17 cellular contexts compared by ENCODE assay signal in genomic region chr11:20963596-20963995, GRCh38.
"Had no signal": no experiment of that assay in that cellular context is flagged by ENCODE, and none has a peak within 500 bp of the region (broad histone marks: within the 10 kb centered on the region; RNA-seq: fewer than 3 reads in every experiment).

No MANE protein-coding gene starts in this region.

- H3K9me3 ChIP-seq: prostate gland, right lobe of liver, testis had no signal

- H3K27me3 ChIP-seq: cardiac muscle cell, right lobe of liver, testis had no signal

- H3K27ac Mint-ChIP-seq: activated naive CD4-positive, alpha-beta T cell treated with anti-CD3 and anti-CD28 coated beads, Interleukin-2, amount 50 U/mL, for 24 hours; nephron; T-helper 1 cell treated with Interleukin-12 subunit alpha and Interleukin-12 subunit beta and Interleukin-4 antibody, amounts not matched to agents 30 μg/mL and 1 μg/mL, for 36 hours had no signal

- H3K9me3 Mint-ChIP-seq: nephron had no signal

- FAIRE-seq: colon, endothelial cell of umbilical vein had no signal

- H3K27me3 Mint-ChIP-seq: activated naive CD4-positive, alpha-beta T cell treated with anti-CD3 and anti-CD28 coated beads, Interleukin-2, amount 50 U/mL, for 24 hours had no signal

- H3K36me3 Mint-ChIP-seq: activated naive CD4-positive, alpha-beta T cell treated with anti-CD3 and anti-CD28 coated beads, Interleukin-2, amount 50 U/mL, for 24 hours had no signal

- H3K4me3 ChIP-seq: cardiac muscle cell, mucosa of descending colon, prostate gland, right lobe of liver, testis had no signal

- H3K4me1 ChIP-seq: prostate gland, right lobe of liver, testis had no signal

- DNase-seq: activated CD4-positive, alpha-beta T cell treated with anti-CD3 and anti-CD28 coated beads, Interleukin-2, amount 50 U/mL, for 1 hour; activated T-cell treated with anti-CD3 and anti-CD28 coated beads, Interleukin-2, amount 50 U/mL, for 1 hour; hypothalamus; left colon; mucosa of descending colon; occipital lobe; right lobe of liver; stimulated activated CD4-positive, alpha-beta T cell treated with anti-CD3 and anti-CD28 coated beads, Interleukin-2, amount 100 ng/mL, for 48 hours; stimulated activated naive CD4-positive, alpha-beta T cell treated with Interleukin-2 at 50 U/mL for 16 hours; testis had no signal

- H3K36me3 ChIP-seq: cardiac muscle cell, prostate gland, right lobe of liver had no signal

- H3K4me1 Mint-ChIP-seq: activated naive CD4-positive, alpha-beta T cell treated with anti-CD3 and anti-CD28 coated beads, Interleukin-2, amount 50 U/mL, for 24 hours; nephron had no signal

- H3K4me3 Mint-ChIP-seq: activated naive CD4-positive, alpha-beta T cell treated with anti-CD3 and anti-CD28 coated beads, Interleukin-2, amount 50 U/mL, for 24 hours; nephron; T-helper 1 cell treated with Interleukin-12 subunit alpha and Interleukin-12 subunit beta and Interleukin-4 antibody, amounts not matched to agents 30 μg/mL and 1 μg/mL, for 36 hours had no signal

- H3K27ac ChIP-seq: cardiac muscle cell, prostate gland, right lobe of liver, testis had no signal
